In genomic region chr16:63201851-63202250, GRCh38 we compare ENCODE assay signal across 7 cellular contexts.
"Had no signal": no experiment of that assay in that cellular context is flagged by ENCODE, and none has a peak within 500 bp of the region (broad histone marks: within the 10 kb centered on the region; RNA-seq: fewer than 3 reads in every experiment).

No MANE protein-coding gene starts in this region.

- DNase-seq: GDM1, GF-D8 had no signal

- FAIRE-seq: G401.6, GM12891, GM12892, GM18507, GM19239 had no signal
